ENCODE assay signal across 28 cellular contexts in genomic region chr1:245098924-245099323, GRCh38. TPM values are rescaled to one million over a fixed set of nuclear protein-coding genes. Genes with fewer than 3 reads are reported as not detected.
"Had no signal": no experiment of that assay in that cellular context is flagged by ENCODE, and none has a peak within 500 bp of the region (broad histone marks: within the 10 kb centered on the region; RNA-seq: fewer than 3 reads in every experiment).

No MANE protein-coding gene starts in this region.

- H3K36me3 ChIP-seq: ascending aorta, Peyer's patch, SJSA1 had no signal

- H3K4me1 ChIP-seq: ascending aorta, Peyer's patch, SJSA1 had no signal

- DNase-seq: activated CD4-positive, alpha-beta T cell treated with anti-CD3 and anti-CD28 coated beads, Interleukin-2, amount 10 ng/mL, durations not matched to agents 24 days and 14 days; activated CD4-positive, alpha-beta T cell treated with anti-CD3 and anti-CD28 coated beads, Interleukin-2, amount 50 U/mL, for 4 hours; activated CD8-positive, alpha-beta T cell treated with anti-CD3 and anti-CD28 coated beads for 36 hours; activated naive CD4-positive, alpha-beta T cell treated with anti-CD3 and anti-CD28 coated beads, Interleukin-2, amount 10 ng/mL, durations not matched to agents 7 days and 5 days; activated naive CD8-positive, alpha-beta T cell treated with anti-CD3 and anti-CD28 coated beads, Interleukin-2, amount 50 U/mL, for 24 hours; activated T-cell treated with anti-CD3 and anti-CD28 coated beads, Interleukin-2, amount 50 U/mL, for 24 hours; MM.1S; MV-4-11; NCI-H1092; NCI-H1436 treated with DMSO at 0.1 percent for 48 hours; NCI-H1694 treated with DMSO at 0.1 percent for 48 hours; NCI-H2029; NCI-H345; NCI-H510A; NCI-H748 treated with DMSO at 0.1 percent for 48 hours; NK-92 treated with Interleukin-12 subunit alpha and Interleukin-12 subunit beta, amount 100 ng/mL, for 24 hours; PC-3; Peyer's patch; RPMI8226; SHP77 treated with DMSO at 0.1 percent for 48 hours; SK-N-SH had no signal

- H3K9me3 ChIP-seq: ascending aorta, Peyer's patch, SJSA1, SK-N-SH had no signal

- H3K4me1 Mint-ChIP-seq: activated CD4-positive, alpha-beta T cell treated with anti-CD3 and anti-CD28 coated beads, Interleukin-2, amount 10 ng/mL, durations not matched to agents 24 days and 14 days; activated naive CD4-positive, alpha-beta T cell treated with anti-CD3 and anti-CD28 coated beads, Interleukin-2, amount 10 ng/mL, durations not matched to agents 7 days and 5 days; activated naive CD8-positive, alpha-beta T cell treated with anti-CD3 and anti-CD28 coated beads, Interleukin-2, amount 50 U/mL, for 24 hours had no signal

- H3K27me3 Mint-ChIP-seq: activated CD4-positive, alpha-beta T cell treated with anti-CD3 and anti-CD28 coated beads, Interleukin-2, amount 10 ng/mL, durations not matched to agents 24 days and 14 days; activated CD8-positive, alpha-beta T cell treated with anti-CD3 and anti-CD28 coated beads for 36 hours; activated naive CD4-positive, alpha-beta T cell treated with anti-CD3 and anti-CD28 coated beads, Interleukin-2, amount 10 ng/mL, durations not matched to agents 7 days and 5 days; activated naive CD8-positive, alpha-beta T cell; activated naive CD8-positive, alpha-beta T cell treated with anti-CD3 and anti-CD28 coated beads, Interleukin-2, amount 50 U/mL, for 24 hours; activated T-cell treated with anti-CD3 and anti-CD28 coated beads, Interleukin-2, amount 50 U/mL, for 24 hours had no signal

- H3K27ac Mint-ChIP-seq: activated CD4-positive, alpha-beta T cell treated with anti-CD3 and anti-CD28 coated beads, Interleukin-2, amount 10 ng/mL, durations not matched to agents 24 days and 14 days; activated CD8-positive, alpha-beta T cell treated with anti-CD3 and anti-CD28 coated beads for 36 hours; activated naive CD4-positive, alpha-beta T cell treated with anti-CD3 and anti-CD28 coated beads, Interleukin-2, amount 10 ng/mL, durations not matched to agents 7 days and 5 days; activated naive CD8-positive, alpha-beta T cell; activated naive CD8-positive, alpha-beta T cell treated with anti-CD3 and anti-CD28 coated beads, Interleukin-2, amount 50 U/mL, for 24 hours; activated T-cell treated with anti-CD3 and anti-CD28 coated beads, Interleukin-2, amount 50 U/mL, for 24 hours; activated T-helper 2 cell treated with anti-CD3 and anti-CD28 coated beads, Interferon-gamma antibody, Interleukin-2, Interleukin-4, amounts not matched to agents 10 μg/mL and 5 μg/mL and 100 μg/mL, durations not matched to agents 14 hours and 24 hours and 36 hours; T-helper 1 cell treated with Interleukin-12 subunit alpha and Interleukin-12 subunit beta and Interleukin-4 antibody, amounts not matched to agents 30 μg/mL and 1 μg/mL, for 36 hours; T-helper 2 cell treated with Interferon-gamma antibody and Interleukin-4, amounts not matched to agents 5 μg/mL and 100 μg/mL, for 36 hours had no signal

- H3K9me3 Mint-ChIP-seq: activated CD4-positive, alpha-beta T cell treated with anti-CD3 and anti-CD28 coated beads, Interleukin-2, amount 10 ng/mL, durations not matched to agents 24 days and 14 days; activated CD8-positive, alpha-beta T cell treated with anti-CD3 and anti-CD28 coated beads for 36 hours; activated naive CD4-positive, alpha-beta T cell treated with anti-CD3 and anti-CD28 coated beads, Interleukin-2, amount 10 ng/mL, durations not matched to agents 7 days and 5 days; activated naive CD8-positive, alpha-beta T cell treated with anti-CD3 and anti-CD28 coated beads, Interleukin-2, amount 50 U/mL, for 24 hours; activated T-cell treated with anti-CD3 and anti-CD28 coated beads, Interleukin-2, amount 50 U/mL, for 24 hours; activated T-helper 2 cell treated with anti-CD3 and anti-CD28 coated beads, Interferon-gamma antibody, Interleukin-2, Interleukin-4, amounts not matched to agents 10 μg/mL and 5 μg/mL and 100 μg/mL, durations not matched to agents 14 hours and 24 hours and 36 hours; T-helper 1 cell treated with Interleukin-12 subunit alpha and Interleukin-12 subunit beta and Interleukin-4 antibody, amounts not matched to agents 30 μg/mL and 1 μg/mL, for 36 hours; T-helper 2 cell treated with Interferon-gamma antibody and Interleukin-4, amounts not matched to agents 5 μg/mL and 100 μg/mL, for 36 hours had no signal

- H3K36me3 Mint-ChIP-seq: activated naive CD4-positive, alpha-beta T cell treated with anti-CD3 and anti-CD28 coated beads, Interleukin-2, amount 10 ng/mL, durations not matched to agents 7 days and 5 days; activated naive CD8-positive, alpha-beta T cell had no signal

- H3K4me3 Mint-ChIP-seq: activated CD4-positive, alpha-beta T cell treated with anti-CD3 and anti-CD28 coated beads, Interleukin-2, amount 10 ng/mL, durations not matched to agents 24 days and 14 days; activated CD8-positive, alpha-beta T cell treated with anti-CD3 and anti-CD28 coated beads for 36 hours; activated naive CD4-positive, alpha-beta T cell treated with anti-CD3 and anti-CD28 coated beads, Interleukin-2, amount 10 ng/mL, durations not matched to agents 7 days and 5 days; activated naive CD8-positive, alpha-beta T cell; activated naive CD8-positive, alpha-beta T cell treated with anti-CD3 and anti-CD28 coated beads, Interleukin-2, amount 50 U/mL, for 24 hours; activated T-cell treated with anti-CD3 and anti-CD28 coated beads, Interleukin-2, amount 50 U/mL, for 24 hours; T-helper 1 cell treated with Interleukin-12 subunit alpha and Interleukin-12 subunit beta and Interleukin-4 antibody, amounts not matched to agents 30 μg/mL and 1 μg/mL, for 36 hours; T-helper 2 cell treated with Interferon-gamma antibody and Interleukin-4, amounts not matched to agents 5 μg/mL and 100 μg/mL, for 36 hours had no signal

- H3K4me3 ChIP-seq: ascending aorta, Peyer's patch, SJSA1 had no signal

- ATAC-seq: activated CD8-positive, alpha-beta T cell treated with anti-CD3 and anti-CD28 coated beads for 36 hours; activated naive CD8-positive, alpha-beta T cell treated with anti-CD3 and anti-CD28 coated beads, Interleukin-2, amount 50 U/mL, for 24 hours; PC-3 had no signal

- H3K27ac ChIP-seq: ascending aorta, KMS-11, Peyer's patch, SJSA1 had no signal

RNA-seq across cellular contexts. Expression of gene KIF26B, which starts 55.9 kb away (rescaled TPM):
- total RNA-seq: ascending aorta had no signal
